ENCODE assay signal across 18 cellular contexts in the genomic region with DNA sequence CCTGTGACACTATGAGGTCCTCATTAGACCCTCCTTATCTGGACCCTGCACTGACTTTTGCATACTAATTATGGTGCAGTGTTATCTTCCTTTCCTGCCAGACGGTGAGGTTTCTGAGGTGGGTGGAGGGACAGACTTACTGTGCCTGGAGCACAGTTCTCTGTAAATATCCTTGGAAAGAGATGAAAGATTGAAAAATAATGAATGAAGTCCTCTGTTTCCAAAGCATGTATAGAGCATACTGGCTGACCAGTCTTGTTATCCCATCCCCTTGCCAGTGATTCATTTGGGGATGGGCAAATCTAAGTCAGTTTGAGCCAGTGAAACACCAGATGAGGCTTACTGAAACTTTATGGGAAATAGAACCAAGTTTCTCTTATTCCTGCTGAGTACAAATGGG.
A peak's percentile ranks its signal among the peaks of the same experiment; 100 is the strongest.
DNase-seq lines count a peak whose midpoint lies in the region; ATAC-seq and TF ChIP-seq lines count a peak whose summit lies in the region.
"Had no signal": no experiment of that assay in that cellular context is flagged by ENCODE, and none has a peak within 500 bp of the region (broad histone marks: within the 10 kb centered on the region; RNA-seq: fewer than 3 reads in every experiment).

No MANE protein-coding gene starts in this region.

- no peak for TF ChIP-seq CTCF in neural progenitor cell (IDR thresholded peaks at IDR 0.05)

- no peaks in the 10 kb centered on the region for H3K4me1 ChIP-seq in BLaER1
- H3K4me1 ChIP-seq in neural progenitor cell = no peaks in the 10 kb centered on the region
- H3K4me1 ChIP-seq: A549, Caco-2 had no signal

- peak overlapping the region; percentile 15; the same call in 1 of the 2 replicates for H3K4me3 ChIP-seq in BLaER1
- H3K4me3 ChIP-seq in neural progenitor cell = no peak overlapping the region
- H3K4me3 ChIP-seq: A549 had no signal

- H3K9ac ChIP-seq in BLaER1 (no peak overlapping the region), neural progenitor cell (no peak overlapping the region)

- peaks cover 20% of the 10 kb centered on the region for H3K9me3 Mint-ChIP-seq in neural progenitor cell

- in situ Hi-C loops in SK-MEL-5 (cut with HindIII; ENCODE audit: low pct_unique_long_range_greater_than_20kb, low sequenced_read_pairs) = no loop called here

- DNase-seq in SK-MEL-5 (ENCODE audit: low read depth, low spot score) (peak; percentile 61), neural progenitor cell (ENCODE audit: low spot score) (no peak)
- no peak for DNase-seq in stimulated activated CD4-positive, alpha-beta T cell treated with anti-CD3 and anti-CD28 coated beads, Interleukin-1b, Interleukin-23, amount 100 ng/mL, for 48 hours
- DNase-seq: AML-193; C1 segment of cervical spinal cord; Caco-2; Calu3; CD4-positive, alpha-beta memory T cell; CD4-positive, CD25-positive, alpha-beta regulatory T cell; CD8-positive, alpha-beta memory T cell; DMS79 treated with DMSO at 0.1 percent for 48 hours; GF-D8 had no signal

- H3K36me3 Mint-ChIP-seq in neural progenitor cell = no peaks in the 10 kb centered on the region
- H3K36me3 Mint-ChIP-seq: CD14-positive monocyte; CD4-positive, CD25-positive, alpha-beta regulatory T cell; CD8-positive, alpha-beta memory T cell had no signal

- peaks cover 4% of the 10 kb centered on the region for H3K27me3 Mint-ChIP-seq in neural progenitor cell (ENCODE audit: insufficient read depth, low read depth)
- H3K27me3 Mint-ChIP-seq: B cell; CD4-positive, CD25-positive, alpha-beta regulatory T cell had no signal

- H3K9me3 ChIP-seq in BLaER1 = peaks cover 93% of the 10 kb centered on the region
- H3K9me3 ChIP-seq in neural progenitor cell (ENCODE audit: low read depth) = no peaks in the 10 kb centered on the region
- H3K9me3 ChIP-seq: A549, Caco-2 had no signal

- H3K27me3 ChIP-seq in BLaER1 = no peaks in the 10 kb centered on the region
- no peaks in the 10 kb centered on the region for H3K27me3 ChIP-seq in neural progenitor cell

- H3K4me3 Mint-ChIP-seq in neural progenitor cell = no peak overlapping the region
- H3K4me3 Mint-ChIP-seq: B cell; CD14-positive monocyte; CD4-positive, alpha-beta memory T cell; CD4-positive, CD25-positive, alpha-beta regulatory T cell; CD8-positive, alpha-beta memory T cell had no signal

- H3F3A ChIP-seq in neural progenitor cell (ENCODE audit: low read depth) = no peaks in the 10 kb centered on the region

- no peak for ATAC-seq in HG03565 (IDR thresholded peaks at IDR 0.05; ENCODE audit: unreplicated experiment)
- ATAC-seq: A549 had no signal

- H3K4me2 ChIP-seq in BLaER1 (no peak overlapping the region), neural progenitor cell (no peak overlapping the region)
- H3K4me2 ChIP-seq: A549 had no signal

- H3K79me2 ChIP-seq in neural progenitor cell (ENCODE audit: low read depth) = no peaks in the 10 kb centered on the region

- H3K4me1 Mint-ChIP-seq in neural progenitor cell = no peaks in the 10 kb centered on the region
- H3K4me1 Mint-ChIP-seq: B cell; CD14-positive monocyte; CD4-positive, alpha-beta memory T cell; CD8-positive, alpha-beta memory T cell had no signal

- H3K27ac ChIP-seq in BLaER1 (no peak overlapping the region), neural progenitor cell (no peak overlapping the region)
- H3K27ac ChIP-seq: 22Rv1, A549 had no signal

- peaks cover 9% of the 10 kb centered on the region; the same call in 1 of the 2 replicates for H3K36me3 ChIP-seq in BLaER1
- H3K36me3 ChIP-seq in neural progenitor cell = no peaks in the 10 kb centered on the region

- no peaks in the 10 kb centered on the region for H4K20me1 ChIP-seq in BLaER1
- no peaks in the 10 kb centered on the region for H4K20me1 ChIP-seq in neural progenitor cell (ENCODE audit: low read depth)

- H3K27ac Mint-ChIP-seq in neural progenitor cell = peak overlapping the region; percentile 53
- H3K27ac Mint-ChIP-seq: B cell; CD14-positive monocyte; CD4-positive, alpha-beta memory T cell; CD4-positive, CD25-positive, alpha-beta regulatory T cell; CD8-positive, alpha-beta memory T cell had no signal

- H2AFZ ChIP-seq in neural progenitor cell (replicated peaks) = no peak overlapping the region
